Comparison of ENCODE assay signal across 1 cellular context in genomic region chr17:77120866-77121265, GRCh38.
TF ChIP-seq lines count a peak whose summit lies in the region.

No MANE protein-coding gene starts in this region.

TF ChIP-seq in A549, 52 proteins besides CTCF, POLR2A, EP300 and RAD21 (continued from another document):
- no peak for TF ChIP-seq ELK1 (IDR thresholded peaks at IDR 0.05; ENCODE audit: low read depth, low read length)
- TF ChIP-seq CBX8 (IDR thresholded peaks at IDR 0.05): no peak
- no peak for TF ChIP-seq ESRRA (IDR thresholded peaks at IDR 0.05; ENCODE audit: borderline replicate concordance, low read length)
- TF ChIP-seq MAFK (IDR thresholded peaks at IDR 0.05; ENCODE audit: partially characterized antibody): no peak
- no peak for TF ChIP-seq NR3C1 (IDR thresholded peaks at IDR 0.05)
